8 cellular contexts compared by ENCODE assay signal in the genomic region with DNA sequence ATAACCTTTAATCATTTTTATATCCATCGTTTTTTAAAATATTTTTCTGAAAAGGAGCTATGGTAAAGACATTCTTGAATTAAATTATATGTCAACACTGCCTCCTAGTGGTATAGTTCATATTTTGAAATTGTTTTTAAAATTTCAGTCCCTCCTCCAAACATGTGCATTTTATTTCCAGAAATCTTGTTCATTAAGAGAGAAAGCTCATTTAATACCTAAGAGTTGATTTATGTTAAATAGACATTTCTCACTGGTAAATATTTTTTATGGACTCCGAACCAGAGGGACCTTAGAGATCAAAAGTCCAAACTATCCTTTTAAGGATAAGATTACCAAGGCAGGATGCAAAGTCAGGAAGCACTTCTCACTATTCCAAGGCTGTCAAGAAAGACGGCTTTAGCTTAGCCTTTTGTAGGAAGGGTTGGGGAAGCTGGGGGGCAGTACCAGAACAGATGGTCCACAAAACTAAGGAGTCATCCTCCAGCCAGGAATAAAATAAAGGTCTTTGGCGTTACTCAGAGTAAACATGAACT. TPM values are rescaled to one million over a fixed set of nuclear protein-coding genes. Genes with fewer than 3 reads are reported as not detected.
DNase-seq lines count a peak whose midpoint lies in the region; ATAC-seq, FAIRE-seq and TF ChIP-seq lines count a peak whose summit lies in the region.

No MANE protein-coding gene starts in this region.

- FAIRE-seq in frontal cortex (lab: Jason Lieb, UNC) (peak; percentile 96), pancreas (lab: Jason Lieb, UNC) (peak; percentile 98), GM12892 (lab: Jason Lieb, UNC) (no peak)

- POLR2A ChIA-PET in activated CD8-positive, alpha-beta T cell treated with anti-CD3 and anti-CD28 coated beads for 36 hours (lab: Charles Lee) = interaction anchor here (0.8 to 1.0 kb wide), 2 partner anchors 102 to 108 kb away, joined by 3 read pairs; no protein-coding TSS in a partner anchor

- CTCF ChIA-PET in activated CD8-positive, alpha-beta T cell treated with anti-CD3 and anti-CD28 coated beads for 36 hours (lab: Charles Lee) = interaction anchor here (0.7 to 12.4 kb wide), 71 partner anchors 9 to 838 kb away, joined by 3 to 384 read pairs (median 5); a partner anchor contains a TSS

- H3K9me3 Mint-ChIP-seq in activated CD8-positive, alpha-beta T cell treated with anti-CD3 and anti-CD28 coated beads for 36 hours = no peaks in the 10 kb centered on the region

- intact Hi-C loops in activated CD8-positive, alpha-beta T cell treated with anti-CD3 and anti-CD28 coated beads for 36 hours (cut with micrococcal nuclease) = loop anchor here (1.0 kb wide), 2 partner anchors 108 to 331 kb away; no protein-coding TSS in a partner anchor
- intact Hi-C loops in pancreas (cut with DNase I) = loop anchor here in 2 of 3 donors (10.0 kb wide), 2 partner anchors 108 to 332 kb away; no protein-coding TSS in a partner anchor

- peaks cover 22% of the 10 kb centered on the region for H3K4me1 Mint-ChIP-seq in activated CD8-positive, alpha-beta T cell treated with anti-CD3 and anti-CD28 coated beads for 36 hours (ENCODE audit: low read depth)

- H3K4me3 Mint-ChIP-seq in activated CD8-positive, alpha-beta T cell treated with anti-CD3 and anti-CD28 coated beads for 36 hours = peak overlapping the region; percentile 61

- H3K4me3 ChIP-seq in pancreas = peak overlapping the region in 1 of 4 donors; percentile 35

- H3K27ac ChIP-seq in pancreas = peak overlapping the region in 2 of 4 donors; percentile 31 to 52

- H3K27ac Mint-ChIP-seq in activated CD8-positive, alpha-beta T cell treated with anti-CD3 and anti-CD28 coated beads for 36 hours = peak overlapping the region; percentile 88

- peak; percentile 69 for TF ChIP-seq CTCF in activated CD8-positive, alpha-beta T cell treated with anti-CD3 and anti-CD28 coated beads for 36 hours (IDR thresholded peaks at IDR 0.05)
- TF ChIP-seq CTCF in pancreas (IDR thresholded peaks at IDR 0.05) = peak in 2 of 4 donors; percentile 29 to 38

- no peak for ATAC-seq in activated CD8-positive, alpha-beta T cell treated with anti-CD3 and anti-CD28 coated beads for 36 hours
- ATAC-seq in pancreas = peak; percentile 75 to 86 (median 84)
- no peak for ATAC-seq in HG02973 (IDR thresholded peaks at IDR 0.05; ENCODE audit: unreplicated experiment)

- 4 to 6% methylated on average over 4 of the region's 4 CpGs for WGBS in pancreas, 2 donors

- H3K27me3 ChIP-seq in pancreas = no peaks in the 10 kb centered on the region

- H3K9me3 ChIP-seq in pancreas = no peaks in the 10 kb centered on the region

- no peak for TF ChIP-seq POLR2A in GM12892 (IDR thresholded peaks at IDR 0.05; ENCODE audit: low read depth, low read length)

- H3K36me3 ChIP-seq in pancreas = no peaks in the 10 kb centered on the region

- H3K27me3 Mint-ChIP-seq in activated CD8-positive, alpha-beta T cell treated with anti-CD3 and anti-CD28 coated beads for 36 hours = peaks cover 3% of the 10 kb centered on the region

- H3K4me1 ChIP-seq in pancreas = peaks cover 0 to 7% (median 3%) of the 10 kb centered on the region in 3 donors

- no peaks in the 10 kb centered on the region for H3K36me3 Mint-ChIP-seq in activated CD8-positive, alpha-beta T cell treated with anti-CD3 and anti-CD28 coated beads for 36 hours (ENCODE audit: low read depth)

- DNase-seq in DMS79 treated with DMSO at 0.1 percent for 48 hours (lab: John Stamatoyannopoulos, UW) = peak; percentile 63
- no peak for DNase-seq in DMS79 (lab: John Stamatoyannopoulos, UW)
- peak; percentile 58 for DNase-seq in NCI-H146 treated with DMSO at 0.1 percent for 48 hours (lab: John Stamatoyannopoulos, UW; ENCODE audit: unreplicated experiment)
- no peak for DNase-seq in activated CD8-positive, alpha-beta T cell treated with anti-CD3 and anti-CD28 coated beads for 36 hours
- peak in 1 of 2 donors; percentile 22 for DNase-seq in frontal cortex (ENCODE audit: low spot score in 2 of 2)
- DNase-seq in pancreas = no peak
- no peak for DNase-seq in GM12892 (ENCODE audit: insufficient read length)

RNA-seq across cellular contexts. Expression of a gene that starts 21.6 kb away (rescaled TPM):
- total RNA-seq in activated CD8-positive, alpha-beta T cell treated with anti-CD3 and anti-CD28 coated beads for 36 hours = not detected
- total RNA-seq in frontal cortex = 2.4 TPM
- total RNA-seq in pancreas = under 1 TPM in 1 of 6 donors, not detected in 5; 0.66 TPM
- polyA plus RNA-seq in pancreas = under 1 TPM in 1 of 2 donors, not detected in 1; 0.14 TPM
- polyA plus RNA-seq in GM12892 (2012; ENCODE audit: missing spikeins) = not detected

Comparison
In these comparisons a context has a peak if more than half of its experiments do, and no peak if none do; other contexts are left out.
1. DNase-seq: peak in DMS79 treated with DMSO at 0.1 percent for 48 hours (single experiment) and NCI-H146 treated with DMSO at 0.1 percent for 48 hours (single experiment); none in DMS79 (single experiment), activated CD8-positive, alpha-beta T cell treated with anti-CD3 and anti-CD28 coated beads for 36 hours (single experiment), pancreas (0 of 6) and GM12892 (single experiment).
2. ATAC-seq: peak in pancreas (4 of 4); none in activated CD8-positive, alpha-beta T cell treated with anti-CD3 and anti-CD28 coated beads for 36 hours (single experiment) and HG02973 (single experiment).